In the genomic region with DNA sequence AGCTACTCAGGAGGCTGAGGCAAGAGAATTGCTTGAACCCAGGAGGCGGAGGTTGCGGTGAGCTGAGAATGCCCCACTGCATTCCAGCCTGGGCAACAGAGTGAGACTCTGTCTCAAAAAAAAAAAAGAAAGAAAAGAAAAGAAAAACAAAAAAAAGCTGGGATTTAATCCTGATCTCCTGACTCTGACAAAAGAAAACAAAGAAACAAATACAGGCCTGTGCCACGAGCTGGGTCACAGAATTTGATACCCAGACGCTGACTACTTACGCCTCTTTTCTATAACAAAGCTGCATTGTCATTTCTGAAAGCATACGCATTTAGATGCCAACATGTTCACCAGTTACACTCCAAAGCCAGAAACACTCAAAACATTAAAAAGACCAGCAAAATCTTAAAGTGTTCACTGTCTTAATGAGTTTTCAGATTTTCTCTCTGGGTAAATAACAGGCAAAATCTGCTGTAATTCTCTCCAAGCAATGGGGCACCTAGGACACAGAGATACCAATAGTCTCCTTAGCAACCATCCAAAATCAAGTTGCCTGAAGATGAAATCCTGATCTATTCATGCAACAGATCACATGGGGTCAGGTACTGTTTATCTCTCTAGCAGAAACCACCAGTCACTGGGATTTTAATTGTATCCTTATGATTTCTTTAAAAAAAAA, we compare ENCODE assay signal across 1 cellular context.
TF ChIP-seq lines count a peak whose summit lies in the region.

No MANE protein-coding gene starts in this region.

TF ChIP-seq in SK-N-SH, 30 proteins besides CTCF, POLR2A, EP300 and RAD21:
- no peak for TF ChIP-seq RFX5 (IDR thresholded peaks at IDR 0.05; ENCODE audit: low read length)
- TF ChIP-seq, protein P1, sequence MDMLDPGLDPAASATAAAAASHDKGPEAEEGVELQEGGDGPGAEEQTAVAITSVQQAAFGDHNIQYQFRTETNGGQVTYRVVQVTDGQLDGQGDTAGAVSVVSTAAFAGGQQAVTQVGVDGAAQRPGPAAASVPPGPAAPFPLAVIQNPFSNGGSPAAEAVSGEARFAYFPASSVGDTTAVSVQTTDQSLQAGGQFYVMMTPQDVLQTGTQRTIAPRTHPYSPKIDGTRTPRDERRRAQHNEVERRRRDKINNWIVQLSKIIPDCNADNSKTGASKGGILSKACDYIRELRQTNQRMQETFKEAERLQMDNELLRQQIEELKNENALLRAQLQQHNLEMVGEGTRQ (IDR thresholded peaks at IDR 0.05; ENCODE audit: borderline replicate concordance, low read depth, low read length) = no peak
- TF ChIP-seq YY1 (IDR thresholded peaks at IDR 0.05; ENCODE audit: low read depth) = no peak
- TF ChIP-seq TEAD4 (IDR thresholded peaks at IDR 0.05; ENCODE audit: borderline replicate concordance, insufficient read depth) = no peak
- no peak for TF ChIP-seq POLR2AphosphoS5 (IDR thresholded peaks at IDR 0.05; ENCODE audit: low read depth, low read length)
- TF ChIP-seq, protein P2, sequence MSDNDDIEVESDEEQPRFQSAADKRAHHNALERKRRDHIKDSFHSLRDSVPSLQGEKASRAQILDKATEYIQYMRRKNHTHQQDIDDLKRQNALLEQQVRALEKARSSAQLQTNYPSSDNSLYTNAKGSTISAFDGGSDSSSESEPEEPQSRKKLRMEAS (IDR thresholded peaks at IDR 0.05; ENCODE audit: low read depth) = no peak
- no peak for TF ChIP-seq SIN3A (IDR thresholded peaks at IDR 0.05; ENCODE audit: borderline replicate concordance, low read depth, low read length)
- TF ChIP-seq SMC3 (IDR thresholded peaks at IDR 0.05; ENCODE audit: low read depth, low read length) = no peak
- TF ChIP-seq JUND (IDR thresholded peaks at IDR 0.05) = no peak
- TF ChIP-seq, protein P3, sequence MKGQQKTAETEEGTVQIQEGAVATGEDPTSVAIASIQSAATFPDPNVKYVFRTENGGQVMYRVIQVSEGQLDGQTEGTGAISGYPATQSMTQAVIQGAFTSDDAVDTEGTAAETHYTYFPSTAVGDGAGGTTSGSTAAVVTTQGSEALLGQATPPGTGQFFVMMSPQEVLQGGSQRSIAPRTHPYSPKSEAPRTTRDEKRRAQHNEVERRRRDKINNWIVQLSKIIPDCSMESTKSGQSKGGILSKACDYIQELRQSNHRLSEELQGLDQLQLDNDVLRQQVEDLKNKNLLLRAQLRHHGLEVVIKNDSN (IDR thresholded peaks at IDR 0.05; ENCODE audit: borderline replicate concordance, low read depth) = no peak
- no peak for TF ChIP-seq FOXM1 (IDR thresholded peaks at IDR 0.05; ENCODE audit: low read depth)
- TF ChIP-seq, protein P4, sequence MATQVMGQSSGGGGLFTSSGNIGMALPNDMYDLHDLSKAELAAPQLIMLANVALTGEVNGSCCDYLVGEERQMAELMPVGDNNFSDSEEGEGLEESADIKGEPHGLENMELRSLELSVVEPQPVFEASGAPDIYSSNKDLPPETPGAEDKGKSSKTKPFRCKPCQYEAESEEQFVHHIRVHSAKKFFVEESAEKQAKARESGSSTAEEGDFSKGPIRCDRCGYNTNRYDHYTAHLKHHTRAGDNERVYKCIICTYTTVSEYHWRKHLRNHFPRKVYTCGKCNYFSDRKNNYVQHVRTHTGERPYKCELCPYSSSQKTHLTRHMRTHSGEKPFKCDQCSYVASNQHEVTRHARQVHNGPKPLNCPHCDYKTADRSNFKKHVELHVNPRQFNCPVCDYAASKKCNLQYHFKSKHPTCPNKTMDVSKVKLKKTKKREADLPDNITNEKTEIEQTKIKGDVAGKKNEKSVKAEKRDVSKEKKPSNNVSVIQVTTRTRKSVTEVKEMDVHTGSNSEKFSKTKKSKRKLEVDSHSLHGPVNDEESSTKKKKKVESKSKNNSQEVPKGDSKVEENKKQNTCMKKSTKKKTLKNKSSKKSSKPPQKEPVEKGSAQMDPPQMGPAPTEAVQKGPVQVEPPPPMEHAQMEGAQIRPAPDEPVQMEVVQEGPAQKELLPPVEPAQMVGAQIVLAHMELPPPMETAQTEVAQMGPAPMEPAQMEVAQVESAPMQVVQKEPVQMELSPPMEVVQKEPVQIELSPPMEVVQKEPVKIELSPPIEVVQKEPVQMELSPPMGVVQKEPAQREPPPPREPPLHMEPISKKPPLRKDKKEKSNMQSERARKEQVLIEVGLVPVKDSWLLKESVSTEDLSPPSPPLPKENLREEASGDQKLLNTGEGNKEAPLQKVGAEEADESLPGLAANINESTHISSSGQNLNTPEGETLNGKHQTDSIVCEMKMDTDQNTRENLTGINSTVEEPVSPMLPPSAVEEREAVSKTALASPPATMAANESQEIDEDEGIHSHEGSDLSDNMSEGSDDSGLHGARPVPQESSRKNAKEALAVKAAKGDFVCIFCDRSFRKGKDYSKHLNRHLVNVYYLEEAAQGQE (IDR thresholded peaks at IDR 0.05; ENCODE audit: low read depth, low read length) = no peak
- no peak for TF ChIP-seq RCOR1 (IDR thresholded peaks at IDR 0.05; ENCODE audit: low read length)
